Comparison of ENCODE assay signal across 1 cellular context in the genomic region with DNA sequence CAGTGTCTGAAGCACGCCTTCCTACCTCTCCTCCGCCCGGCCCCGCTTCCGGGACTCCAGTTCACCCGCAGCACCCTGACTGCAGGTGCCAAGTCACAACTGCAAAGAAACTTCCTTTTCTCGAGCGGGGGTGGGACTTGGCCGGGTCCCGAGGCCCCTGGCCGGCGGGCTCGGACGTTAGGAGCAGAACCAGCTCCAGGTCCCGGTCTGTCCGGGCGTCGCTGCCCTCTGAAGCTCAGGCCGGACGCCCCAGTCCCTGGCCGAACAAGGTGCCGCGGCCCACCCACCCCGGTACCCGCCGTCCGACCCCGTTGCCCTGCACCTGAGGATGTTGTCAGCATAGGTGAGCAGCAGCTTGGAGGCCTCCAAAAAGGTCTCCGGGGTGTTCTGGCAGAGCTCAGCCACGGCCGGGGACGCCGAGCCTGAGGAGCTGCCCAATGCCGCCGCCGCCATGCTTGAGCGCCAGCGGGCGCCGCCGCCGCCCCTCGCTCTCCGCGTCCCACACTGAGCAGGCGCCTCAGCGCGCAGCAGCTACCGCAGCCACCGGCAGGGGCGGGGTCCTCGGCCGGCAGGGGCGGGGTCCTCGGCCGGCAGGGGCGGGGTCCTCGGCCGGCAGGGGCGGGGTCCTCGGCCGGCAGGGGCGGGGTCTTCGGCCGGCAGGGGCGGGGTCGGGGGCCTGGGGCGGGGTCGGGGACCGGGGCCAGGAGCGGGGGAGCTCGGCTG.
TF ChIP-seq lines count a peak whose summit lies in the region.

TSS of gene NGLY1 (minus strand) at position 506 of the 723 bp plus-strand sequence. CDS start at position 453, 53 bp downstream.

TF ChIP-seq in HepG2, 621 proteins besides CTCF, POLR2A, EP300 and RAD21 (continued from another document and continues in another):
- TF ChIP-seq, protein P1, sequence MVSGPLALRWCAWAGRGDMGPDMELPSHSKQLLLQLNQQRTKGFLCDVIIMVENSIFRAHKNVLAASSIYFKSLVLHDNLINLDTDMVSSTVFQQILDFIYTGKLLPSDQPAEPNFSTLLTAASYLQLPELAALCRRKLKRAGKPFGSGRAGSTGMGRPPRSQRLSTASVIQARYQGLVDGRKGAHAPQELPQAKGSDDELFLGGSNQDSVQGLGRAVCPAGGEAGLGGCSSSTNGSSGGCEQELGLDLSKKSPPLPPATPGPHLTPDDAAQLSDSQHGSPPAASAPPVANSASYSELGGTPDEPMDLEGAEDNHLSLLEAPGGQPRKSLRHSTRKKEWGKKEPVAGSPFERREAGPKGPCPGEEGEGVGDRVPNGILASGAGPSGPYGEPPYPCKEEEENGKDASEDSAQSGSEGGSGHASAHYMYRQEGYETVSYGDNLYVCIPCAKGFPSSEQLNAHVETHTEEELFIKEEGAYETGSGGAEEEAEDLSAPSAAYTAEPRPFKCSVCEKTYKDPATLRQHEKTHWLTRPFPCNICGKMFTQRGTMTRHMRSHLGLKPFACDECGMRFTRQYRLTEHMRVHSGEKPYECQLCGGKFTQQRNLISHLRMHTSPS (CRISPR knock-in tag; IDR thresholded peaks at IDR 0.05; ENCODE audit: low read depth): no peak
- TF ChIP-seq ZBTB3 (CRISPR knock-in tag; IDR thresholded peaks at IDR 0.05; ENCODE audit: borderline replicate concordance, low read depth) (no peak), GTF3A (CRISPR knock-in tag; conservative IDR thresholded peaks at IDR 0.05) (no peak), PHF20 (CRISPR knock-in tag; IDR thresholded peaks at IDR 0.05) (peak; percentile 61; the same call in 1 of the 2 replicates), TRIM24 (CRISPR knock-in tag; IDR thresholded peaks at IDR 0.05) (no peak), FOXM1 (CRISPR knock-in tag; IDR thresholded peaks at IDR 0.05) (peak; percentile 41; the same call in 1 of the 2 replicates), ZNF761 (CRISPR knock-in tag; conservative IDR thresholded peaks at IDR 0.05) (no peak), SMARCC2 (IDR thresholded peaks at IDR 0.05) (no peak), RELA (CRISPR knock-in tag; IDR thresholded peaks at IDR 0.05) (peak; percentile 34; the same call in 1 of the 2 replicates), ZFP1 (CRISPR knock-in tag; IDR thresholded peaks at IDR 0.05) (no peak), ZMYM4 (CRISPR knock-in tag; IDR thresholded peaks at IDR 0.05) (peak; percentile 57), ZNF556 (CRISPR knock-in tag; IDR thresholded peaks at IDR 0.05; ENCODE audit: borderline replicate concordance) (no peak; the same call in 1 of the 2 replicates), FOXP1 (IDR thresholded peaks at IDR 0.05) (no peak), FOXP1 (CRISPR knock-in tag; IDR thresholded peaks at IDR 0.05) (no peak), CENPT (CRISPR knock-in tag; IDR thresholded peaks at IDR 0.05; ENCODE audit: low read depth) (peak; percentile 71; the same call in 1 of the 2 replicates), ZNF652 (CRISPR knock-in tag; IDR thresholded peaks at IDR 0.05; ENCODE audit: borderline replicate concordance, low read depth) (no peak), ZNF879 (CRISPR knock-in tag; IDR thresholded peaks at IDR 0.05) (no peak), GFI1 (CRISPR knock-in tag; IDR thresholded peaks at IDR 0.05; ENCODE audit: borderline replicate concordance) (no peak), ZNF691 (CRISPR knock-in tag; IDR thresholded peaks at IDR 0.05; ENCODE audit: borderline replicate concordance, low read depth) (no peak), NR3C1 (CRISPR knock-in tag; IDR thresholded peaks at IDR 0.05) (no peak), ZNF333 (CRISPR knock-in tag; IDR thresholded peaks at IDR 0.05; ENCODE audit: borderline replicate concordance) (no peak; the same call in 1 of the 2 replicates), PATZ1 (CRISPR knock-in tag; IDR thresholded peaks at IDR 0.05) (peak; percentile 36; the same call in 1 of the 2 replicates), SATB2 (CRISPR knock-in tag; IDR thresholded peaks at IDR 0.05) (0 out of 2 replicates have a peak, but pooled peaks have one; percentile 81), NFIB (CRISPR knock-in tag; IDR thresholded peaks at IDR 0.05; ENCODE audit: borderline replicate concordance) (no peak), AKAP8 (CRISPR knock-in tag; IDR thresholded peaks at IDR 0.05) (0 out of 2 replicates have a peak, but pooled peaks have one; percentile 48), HMGA1 (CRISPR knock-in tag; conservative IDR thresholded peaks at IDR 0.05) (no peak), EHMT2 (IDR thresholded peaks at IDR 0.05; ENCODE audit: borderline replicate concordance, low read depth, low read length) (no peak), GPN1 (CRISPR knock-in tag; IDR thresholded peaks at IDR 0.05; ENCODE audit: borderline replicate concordance) (no peak), IRX3 (CRISPR knock-in tag; IDR thresholded peaks at IDR 0.05; ENCODE audit: borderline replicate concordance, low read depth) (no peak), ZNF740 (CRISPR knock-in tag; IDR thresholded peaks at IDR 0.05) (no peak), ZNF572 (CRISPR knock-in tag; IDR thresholded peaks at IDR 0.05) (0 out of 2 replicates have a peak, but pooled peaks have one; percentile 77), ZNF101 (CRISPR knock-in tag; IDR thresholded peaks at IDR 0.05; ENCODE audit: borderline replicate concordance, low read depth) (no peak), ZNF768 (CRISPR knock-in tag; IDR thresholded peaks at IDR 0.05) (0 out of 2 replicates have a peak, but pooled peaks have one; percentile 28), FOSL2 (CRISPR knock-in tag; IDR thresholded peaks at IDR 0.05) (no peak), ZNF563 (CRISPR knock-in tag; IDR thresholded peaks at IDR 0.05) (peak; percentile 54), JUN (CRISPR knock-in tag; IDR thresholded peaks at IDR 0.05) (no peak), TBL1XR1 (IDR thresholded peaks at IDR 0.05; ENCODE audit: borderline replicate concordance, low read length, partially characterized antibody) (no peak), ZNF703 (CRISPR knock-in tag; IDR thresholded peaks at IDR 0.05; ENCODE audit: borderline replicate concordance) (no peak), ERF (CRISPR knock-in tag; IDR thresholded peaks at IDR 0.05) (peak; percentile 56; the same call in 1 of the 2 replicates)
- TF ChIP-seq, protein P2, sequence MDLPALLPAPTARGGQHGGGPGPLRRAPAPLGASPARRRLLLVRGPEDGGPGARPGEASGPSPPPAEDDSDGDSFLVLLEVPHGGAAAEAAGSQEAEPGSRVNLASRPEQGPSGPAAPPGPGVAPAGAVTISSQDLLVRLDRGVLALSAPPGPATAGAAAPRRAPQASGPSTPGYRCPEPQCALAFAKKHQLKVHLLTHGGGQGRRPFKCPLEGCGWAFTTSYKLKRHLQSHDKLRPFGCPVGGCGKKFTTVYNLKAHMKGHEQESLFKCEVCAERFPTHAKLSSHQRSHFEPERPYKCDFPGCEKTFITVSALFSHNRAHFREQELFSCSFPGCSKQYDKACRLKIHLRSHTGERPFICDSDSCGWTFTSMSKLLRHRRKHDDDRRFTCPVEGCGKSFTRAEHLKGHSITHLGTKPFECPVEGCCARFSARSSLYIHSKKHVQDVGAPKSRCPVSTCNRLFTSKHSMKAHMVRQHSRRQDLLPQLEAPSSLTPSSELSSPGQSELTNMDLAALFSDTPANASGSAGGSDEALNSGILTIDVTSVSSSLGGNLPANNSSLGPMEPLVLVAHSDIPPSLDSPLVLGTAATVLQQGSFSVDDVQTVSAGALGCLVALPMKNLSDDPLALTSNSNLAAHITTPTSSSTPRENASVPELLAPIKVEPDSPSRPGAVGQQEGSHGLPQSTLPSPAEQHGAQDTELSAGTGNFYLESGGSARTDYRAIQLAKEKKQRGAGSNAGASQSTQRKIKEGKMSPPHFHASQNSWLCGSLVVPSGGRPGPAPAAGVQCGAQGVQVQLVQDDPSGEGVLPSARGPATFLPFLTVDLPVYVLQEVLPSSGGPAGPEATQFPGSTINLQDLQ (CRISPR knock-in tag; IDR thresholded peaks at IDR 0.05): peak; percentile 80; the same call in 1 of the 2 replicates
- TF ChIP-seq, protein P3, sequence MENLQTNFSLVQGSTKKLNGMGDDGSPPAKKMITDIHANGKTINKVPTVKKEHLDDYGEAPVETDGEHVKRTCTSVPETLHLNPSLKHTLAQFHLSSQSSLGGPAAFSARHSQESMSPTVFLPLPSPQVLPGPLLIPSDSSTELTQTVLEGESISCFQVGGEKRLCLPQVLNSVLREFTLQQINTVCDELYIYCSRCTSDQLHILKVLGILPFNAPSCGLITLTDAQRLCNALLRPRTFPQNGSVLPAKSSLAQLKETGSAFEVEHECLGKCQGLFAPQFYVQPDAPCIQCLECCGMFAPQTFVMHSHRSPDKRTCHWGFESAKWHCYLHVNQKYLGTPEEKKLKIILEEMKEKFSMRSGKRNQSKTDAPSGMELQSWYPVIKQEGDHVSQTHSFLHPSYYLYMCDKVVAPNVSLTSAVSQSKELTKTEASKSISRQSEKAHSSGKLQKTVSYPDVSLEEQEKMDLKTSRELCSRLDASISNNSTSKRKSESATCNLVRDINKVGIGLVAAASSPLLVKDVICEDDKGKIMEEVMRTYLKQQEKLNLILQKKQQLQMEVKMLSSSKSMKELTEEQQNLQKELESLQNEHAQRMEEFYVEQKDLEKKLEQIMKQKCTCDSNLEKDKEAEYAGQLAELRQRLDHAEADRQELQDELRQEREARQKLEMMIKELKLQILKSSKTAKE (CRISPR knock-in tag; IDR thresholded peaks at IDR 0.05; ENCODE audit: borderline replicate concordance): peak; percentile 34; the same call in 1 of the 2 replicates
- TF ChIP-seq, protein P4, sequence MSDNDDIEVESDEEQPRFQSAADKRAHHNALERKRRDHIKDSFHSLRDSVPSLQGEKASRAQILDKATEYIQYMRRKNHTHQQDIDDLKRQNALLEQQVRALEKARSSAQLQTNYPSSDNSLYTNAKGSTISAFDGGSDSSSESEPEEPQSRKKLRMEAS (IDR thresholded peaks at IDR 0.05): peak; percentile 48
- TF ChIP-seq, protein P5, sequence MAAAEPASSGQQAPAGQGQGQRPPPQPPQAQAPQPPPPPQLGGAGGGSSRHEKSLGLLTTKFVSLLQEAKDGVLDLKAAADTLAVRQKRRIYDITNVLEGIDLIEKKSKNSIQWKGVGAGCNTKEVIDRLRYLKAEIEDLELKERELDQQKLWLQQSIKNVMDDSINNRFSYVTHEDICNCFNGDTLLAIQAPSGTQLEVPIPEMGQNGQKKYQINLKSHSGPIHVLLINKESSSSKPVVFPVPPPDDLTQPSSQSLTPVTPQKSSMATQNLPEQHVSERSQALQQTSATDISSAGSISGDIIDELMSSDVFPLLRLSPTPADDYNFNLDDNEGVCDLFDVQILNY (CRISPR knock-in tag; conservative IDR thresholded peaks at IDR 0.05): no peak; the same call in 1 of the 2 replicates
- TF ChIP-seq, protein P6, sequence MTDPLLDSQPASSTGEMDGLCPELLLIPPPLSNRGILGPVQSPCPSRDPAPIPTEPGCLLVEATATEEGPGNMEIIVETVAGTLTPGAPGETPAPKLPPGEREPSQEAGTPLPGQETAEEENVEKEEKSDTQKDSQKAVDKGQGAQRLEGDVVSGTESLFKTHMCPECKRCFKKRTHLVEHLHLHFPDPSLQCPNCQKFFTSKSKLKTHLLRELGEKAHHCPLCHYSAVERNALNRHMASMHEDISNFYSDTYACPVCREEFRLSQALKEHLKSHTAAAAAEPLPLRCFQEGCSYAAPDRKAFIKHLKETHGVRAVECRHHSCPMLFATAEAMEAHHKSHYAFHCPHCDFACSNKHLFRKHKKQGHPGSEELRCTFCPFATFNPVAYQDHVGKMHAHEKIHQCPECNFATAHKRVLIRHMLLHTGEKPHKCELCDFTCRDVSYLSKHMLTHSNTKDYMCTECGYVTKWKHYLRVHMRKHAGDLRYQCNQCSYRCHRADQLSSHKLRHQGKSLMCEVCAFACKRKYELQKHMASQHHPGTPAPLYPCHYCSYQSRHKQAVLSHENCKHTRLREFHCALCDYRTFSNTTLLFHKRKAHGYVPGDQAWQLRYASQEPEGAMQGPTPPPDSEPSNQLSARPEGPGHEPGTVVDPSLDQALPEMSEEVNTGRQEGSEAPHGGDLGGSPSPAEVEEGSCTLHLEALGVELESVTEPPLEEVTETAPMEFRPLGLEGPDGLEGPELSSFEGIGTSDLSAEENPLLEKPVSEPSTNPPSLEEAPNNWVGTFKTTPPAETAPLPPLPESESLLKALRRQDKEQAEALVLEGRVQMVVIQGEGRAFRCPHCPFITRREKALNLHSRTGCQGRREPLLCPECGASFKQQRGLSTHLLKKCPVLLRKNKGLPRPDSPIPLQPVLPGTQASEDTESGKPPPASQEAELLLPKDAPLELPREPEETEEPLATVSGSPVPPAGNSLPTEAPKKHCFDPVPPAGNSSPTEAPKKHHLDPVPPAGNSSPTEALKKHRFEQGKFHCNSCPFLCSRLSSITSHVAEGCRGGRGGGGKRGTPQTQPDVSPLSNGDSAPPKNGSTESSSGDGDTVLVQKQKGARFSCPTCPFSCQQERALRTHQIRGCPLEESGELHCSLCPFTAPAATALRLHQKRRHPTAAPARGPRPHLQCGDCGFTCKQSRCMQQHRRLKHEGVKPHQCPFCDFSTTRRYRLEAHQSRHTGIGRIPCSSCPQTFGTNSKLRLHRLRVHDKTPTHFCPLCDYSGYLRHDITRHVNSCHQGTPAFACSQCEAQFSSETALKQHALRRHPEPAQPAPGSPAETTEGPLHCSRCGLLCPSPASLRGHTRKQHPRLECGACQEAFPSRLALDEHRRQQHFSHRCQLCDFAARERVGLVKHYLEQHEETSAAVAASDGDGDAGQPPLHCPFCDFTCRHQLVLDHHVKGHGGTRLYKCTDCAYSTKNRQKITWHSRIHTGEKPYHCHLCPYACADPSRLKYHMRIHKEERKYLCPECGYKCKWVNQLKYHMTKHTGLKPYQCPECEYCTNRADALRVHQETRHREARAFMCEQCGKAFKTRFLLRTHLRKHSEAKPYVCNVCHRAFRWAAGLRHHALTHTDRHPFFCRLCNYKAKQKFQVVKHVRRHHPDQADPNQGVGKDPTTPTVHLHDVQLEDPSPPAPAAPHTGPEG (CRISPR knock-in tag; IDR thresholded peaks at IDR 0.05): 0 out of 2 replicates have a peak, but pooled peaks have one; percentile 27
